In the genomic region with DNA sequence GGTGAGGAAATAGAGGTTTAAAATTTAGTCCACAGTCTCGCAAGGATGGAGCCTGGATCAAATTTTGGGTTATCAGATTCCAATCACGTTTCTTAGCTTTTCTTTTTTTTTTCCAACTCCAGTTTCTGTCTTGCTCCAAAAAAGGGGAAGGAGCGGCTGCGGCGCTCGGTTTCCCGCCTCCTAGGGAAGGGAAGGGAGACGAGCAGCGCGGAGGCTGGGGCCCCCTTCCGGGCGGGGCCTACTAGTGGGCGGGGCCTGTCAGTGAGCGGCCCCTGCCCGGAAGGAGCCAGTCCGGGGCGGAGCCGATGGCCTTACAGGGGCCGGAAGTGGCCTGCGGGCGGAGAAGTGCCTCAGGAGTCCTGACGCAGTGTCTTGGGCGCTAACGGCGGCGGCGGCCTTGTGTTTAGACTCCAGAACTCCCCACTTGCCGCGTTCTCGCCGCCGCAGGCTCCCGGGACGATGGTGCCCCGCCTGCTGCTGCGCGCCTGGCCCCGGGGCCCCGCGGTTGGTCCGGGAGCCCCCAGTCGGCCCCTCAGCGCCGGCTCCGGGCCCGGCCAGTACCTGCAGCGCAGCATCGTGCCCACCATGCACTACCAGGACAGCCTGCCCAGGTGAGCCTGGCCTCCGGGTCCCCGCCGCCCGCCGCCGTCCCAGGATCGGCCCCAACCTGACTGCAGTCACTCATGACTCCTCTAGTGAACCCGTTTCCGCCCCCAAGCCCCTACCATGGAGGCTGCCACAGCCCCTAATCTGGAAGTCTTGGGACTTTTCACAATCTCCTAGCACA, we compare ENCODE assay signal across 8 cellular contexts. TPM values are rescaled to one million over a fixed set of nuclear protein-coding genes. Genes with fewer than 3 reads are reported as not detected.
DNase-seq lines count a peak whose midpoint lies in the region; ATAC-seq and FAIRE-seq lines count a peak whose summit lies in the region.

A gene (plus strand): TSS at position 340 of the 787 bp plus-strand sequence. CDS start 120 bp downstream, at position 460.

- H2AFZ ChIP-seq in Karpas-422 (ENCODE audit: low read length): peak within 1 kb of the TSS; percentile 78; the same call in 1 of the 2 replicates

- ATAC-seq in GM21786 (IDR thresholded peaks at IDR 0.05; ENCODE audit: unreplicated experiment) (peak; percentile 99), esophagus mucosa (peak; percentile 95)

- DNase-seq in DMS79 (lab: John Stamatoyannopoulos, UW) (peak; percentile 80), Karpas-422 (peak; percentile 97), RCC 7860 (ENCODE audit: low spot score) (peak; percentile 85)
- DNase-seq in activated T-cell treated with anti-CD3 and anti-CD28 coated beads, Interleukin-2, amount 50 U/mL, for 48 hours: peak; percentile 94
- peak; percentile 77 to 78 for DNase-seq in stimulated activated CD8-positive, alpha-beta memory T cell treated with anti-CD3 and anti-CD28 coated beads, Interleukin-7, amount 100 ng/mL, for 1 hour (ENCODE audit: low read depth in 2 of 2)

- no peaks in the 10 kb centered on the region for H3K9me2 ChIP-seq in Karpas-422 (replicated peaks; ENCODE audit: insufficient read depth, low read length)

- peak within 1 kb of the TSS; percentile 97 for H3K4me2 ChIP-seq in Karpas-422 (ENCODE audit: low read depth, low read length, poor library complexity, severe bottlenecking)

- H3K4me1 ChIP-seq in Karpas-422 (ENCODE audit: low read length): peaks cover 29% of the 10 kb centered on the region
- H3K4me1 ChIP-seq in muscle layer of colon (ENCODE audit: insufficient read depth, low read length): peaks cover 29% of the 10 kb centered on the region

- H3K9me3 ChIP-seq in Karpas-422 (ENCODE audit: low read length) (no peaks in the 10 kb centered on the region), muscle layer of colon (ENCODE audit: low read length) (no peaks in the 10 kb centered on the region)

- peak within 1 kb of the TSS; percentile 67 for H3K27ac ChIP-seq in Karpas-422 (ENCODE audit: low read length)
- peak within 1 kb of the TSS; percentile 98 for H3K27ac ChIP-seq in muscle layer of colon (ENCODE audit: low read depth, low read length)

- peaks cover 34% of the 10 kb centered on the region for H3K79me2 ChIP-seq in Karpas-422 (ENCODE audit: low read length)

- H3K4me3 ChIP-seq in Karpas-422 (ENCODE audit: low read length) (peak within 1 kb of the TSS; percentile 95), muscle layer of colon (ENCODE audit: low read depth in 1 of 2, low read length in 2 of 2) (peak within 1 kb of the TSS; percentile 85 to 87)

- FAIRE-seq in RCC 7860 (lab: Jason Lieb, UNC): peak; percentile 65

- H3K9ac ChIP-seq in Karpas-422 (ENCODE audit: low read length) (peak within 1 kb of the TSS; percentile 98), muscle layer of colon (ENCODE audit: low read length) (peak within 1 kb of the TSS; percentile 86)

- peaks cover 10% of the 10 kb centered on the region; the same call in 1 of the 2 replicates for H3K36me3 ChIP-seq in Karpas-422 (ENCODE audit: insufficient read depth, low read length)
- H3K36me3 ChIP-seq in muscle layer of colon (ENCODE audit: insufficient read depth, low read length): peaks cover 10% of the 10 kb centered on the region

- no peaks in the 10 kb centered on the region; the same call in 1 of the 2 replicates for H4K20me1 ChIP-seq in Karpas-422 (ENCODE audit: insufficient read depth, low read depth, low read length)

- H3K27me3 ChIP-seq in Karpas-422 (ENCODE audit: low read length) (no peaks in the 10 kb centered on the region), muscle layer of colon (ENCODE audit: control insufficient read depth in 1 of 2, insufficient read depth in 2 of 2, low read length in 2 of 2) (no peaks in the 10 kb centered on the region)

RNA-seq across cellular contexts. Expression of the gene that starts here (rescaled TPM):
- 32.3 and 37.3 TPM in 2 replicates for total RNA-seq in Karpas-422 (2014; rRNA removed; shearing (Covaris generic); ENCODE audit: low replicate concordance)
- total RNA-seq in esophagus mucosa: 23.9 TPM

Comparison
In these comparisons a context has a peak if more than half of its experiments do, and no peak if none do; other contexts are left out.
1. Peak in every context shown above with its lines: DNase-seq, ATAC-seq, H3K4me3 ChIP-seq and H3K27ac ChIP-seq.